21 cellular contexts compared by ENCODE assay signal in the genomic region with DNA sequence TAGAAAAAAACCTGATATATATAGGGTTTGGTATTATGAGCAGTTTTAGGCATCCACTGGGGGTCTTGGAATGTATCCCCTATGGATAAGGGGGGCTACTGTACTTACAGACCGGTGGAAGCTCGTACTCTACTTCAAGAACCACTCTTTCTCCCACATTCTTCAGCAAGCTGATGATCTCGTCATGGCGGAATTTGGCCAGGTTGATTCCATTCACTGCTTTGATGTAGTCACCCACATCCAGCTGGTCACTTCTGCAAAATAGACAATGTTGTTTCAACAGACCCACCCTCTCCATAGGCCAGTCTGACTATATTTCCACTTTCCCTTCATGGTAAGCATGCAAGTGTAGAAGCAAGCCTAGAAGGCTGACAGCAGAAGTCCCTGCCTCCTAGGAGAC.
DNase-seq lines count a peak whose midpoint lies in the region; ATAC-seq and TF ChIP-seq lines count a peak whose summit lies in the region.
"Had no signal": no experiment of that assay in that cellular context is flagged by ENCODE, and none has a peak within 500 bp of the region (broad histone marks: within the 10 kb centered on the region; RNA-seq: fewer than 3 reads in every experiment).

No MANE protein-coding gene starts in this region.

- DNase-seq in ACHN = peak; percentile 72
- DNase-seq in astrocyte of the spinal cord (ENCODE audit: low read depth, low spot score) = peak; percentile 29
- DNase-seq in iPS-NIHi7 (ENCODE audit: extremely low spot score) = peak; percentile 31
- DNase-seq in GM10248 (ENCODE audit: extremely low spot score) = no peak
- DNase-seq in SK-N-DZ (ENCODE audit: low spot score) = no peak
- DNase-seq in naive thymus-derived CD4-positive, alpha-beta T cell = no peak
- DNase-seq: activated CD4-positive, CD25-positive, alpha-beta regulatory T cell treated with anti-CD3 and anti-CD28 coated beads, Interleukin-2, amount 50 U/mL, for 72 hours; activated naive CD4-positive, alpha-beta T cell treated with anti-CD3 and anti-CD28 coated beads, Interleukin-2, amount 50 U/mL, for 16 hours; activated T-cell treated with anti-CD3 and anti-CD28 coated beads, Interleukin-2, amount 50 U/mL, for 72 hours; COR-L47; effector CD8-positive, alpha-beta T cell; GDM1; NCI-H2029; occipital lobe; T-helper 9 cell; upper lobe of left lung had no signal

- TF ChIP-seq CTCF in astrocyte of the spinal cord (IDR thresholded peaks at IDR 0.05; ENCODE audit: low read depth, low read length) = no peak
- TF ChIP-seq CTCF in GM10248 (IDR thresholded peaks at IDR 0.05; ENCODE audit: control extremely low read depth, extremely low read depth, low read depth, missing control alignments) = no peak

- H3K4me3 Mint-ChIP-seq in naive thymus-derived CD4-positive, alpha-beta T cell = no peak overlapping the region
- H3K4me3 Mint-ChIP-seq: activated T-cell treated with anti-CD3 and anti-CD28 coated beads, Interleukin-2, amount 50 U/mL, for 72 hours; IgD-negative memory B cell had no signal

- H3K27ac ChIP-seq in naive thymus-derived CD4-positive, alpha-beta T cell (ENCODE audit: low read depth, low read length) = no peak overlapping the region
- H3K27ac ChIP-seq: A549, upper lobe of left lung had no signal

- in situ Hi-C loops in ACHN (cut with HindIII; ENCODE audit: low pct_ligation_motif_present, low pct_unique_long_range_greater_than_20kb, low sequenced_read_pairs) (no loop called here), astrocyte of the spinal cord (cut with HindIII; ENCODE audit: low sequenced_read_pairs) (no loop called here)

- no peak overlapping the region for H3K27ac Mint-ChIP-seq in naive thymus-derived CD4-positive, alpha-beta T cell
- H3K27ac Mint-ChIP-seq: activated T-cell treated with anti-CD3 and anti-CD28 coated beads, Interleukin-2, amount 50 U/mL, for 72 hours; IgD-negative memory B cell had no signal

- H3K4me3 ChIP-seq in astrocyte of the spinal cord (ENCODE audit: low read depth, low read length) = no peak overlapping the region
- H3K4me3 ChIP-seq in naive thymus-derived CD4-positive, alpha-beta T cell (ENCODE audit: low read length) = no peak overlapping the region
- H3K4me3 ChIP-seq: A549, upper lobe of left lung had no signal

- no peaks in the 10 kb centered on the region for H3K4me1 ChIP-seq in naive thymus-derived CD4-positive, alpha-beta T cell (ENCODE audit: control insufficient read depth in 2 of 2, insufficient read depth in 2 of 2, low read length in 2 of 2)
- H3K4me1 ChIP-seq: A549, upper lobe of left lung had no signal

- ATAC-seq in naive thymus-derived CD4-positive, alpha-beta T cell = no peak
- ATAC-seq in HG02623 (IDR thresholded peaks at IDR 0.05; ENCODE audit: unreplicated experiment) = no peak
- ATAC-seq: A549; activated T-cell treated with anti-CD3 and anti-CD28 coated beads, Interleukin-2, amount 50 U/mL, for 72 hours; SK-N-SH treated with all-trans-retinoic acid at 6 μM for 48 hours had no signal

- POLR2A ChIA-PET in GM10248 (lab: Yijun Ruan, JAX) = no interaction called here
- POLR2A ChIA-PET in naive thymus-derived CD4-positive, alpha-beta T cell (lab: Charles Lee) = no interaction called here

- CTCF ChIA-PET in GM10248 (lab: Yijun Ruan, JAX) = interaction anchor here (0.7 kb wide), 1 partner anchor 11 kb away, joined by 3 read pairs; no protein-coding TSS in a partner anchor
- CTCF ChIA-PET in naive thymus-derived CD4-positive, alpha-beta T cell (lab: Charles Lee) = no interaction called here

- no peak for TF ChIP-seq RAD21 in Ishikawa (IDR thresholded peaks at IDR 0.05; ENCODE audit: low read depth)

- no peak for TF ChIP-seq EP300 in Ishikawa (IDR thresholded peaks at IDR 0.05; ENCODE audit: borderline replicate concordance)

- H3K9me3 ChIP-seq in naive thymus-derived CD4-positive, alpha-beta T cell (ENCODE audit: control insufficient read depth in 2 of 3, low read length in 3 of 3) = no peaks in the 10 kb centered on the region
- H3K9me3 ChIP-seq: A549, upper lobe of left lung had no signal

- no peaks in the 10 kb centered on the region for H3K27me3 ChIP-seq in naive thymus-derived CD4-positive, alpha-beta T cell (ENCODE audit: control insufficient read depth in 2 of 2, insufficient read depth in 2 of 2, low read length in 2 of 2)
- H3K27me3 ChIP-seq: upper lobe of left lung had no signal

- no peaks in the 10 kb centered on the region for H3K4me1 Mint-ChIP-seq in naive thymus-derived CD4-positive, alpha-beta T cell
- H3K4me1 Mint-ChIP-seq: IgD-negative memory B cell had no signal

- intact Hi-C loops in naive thymus-derived CD4-positive, alpha-beta T cell (cut with micrococcal nuclease) = no loop called here

- peaks cover 0 to 2% (median 0%) of the 10 kb centered on the region in 11 donors for H3K9me3 Mint-ChIP-seq in naive thymus-derived CD4-positive, alpha-beta T cell
- H3K9me3 Mint-ChIP-seq: activated T-cell treated with anti-CD3 and anti-CD28 coated beads, Interleukin-2, amount 50 U/mL, for 72 hours; IgD-negative memory B cell had no signal

- H3K27me3 Mint-ChIP-seq in naive thymus-derived CD4-positive, alpha-beta T cell = peaks cover 0 to under 1% (median 0%) of the 10 kb centered on the region in 5 donors
- H3K27me3 Mint-ChIP-seq: IgD-negative memory B cell had no signal

- H3K36me3 ChIP-seq in naive thymus-derived CD4-positive, alpha-beta T cell (ENCODE audit: control insufficient read depth in 2 of 3, insufficient read depth in 3 of 3, low read length in 3 of 3) = no peaks in the 10 kb centered on the region
- H3K36me3 ChIP-seq: upper lobe of left lung had no signal

- peaks cover 0 to 15% (median 0%) of the 10 kb centered on the region in 5 donors for H3K36me3 Mint-ChIP-seq in naive thymus-derived CD4-positive, alpha-beta T cell
- H3K36me3 Mint-ChIP-seq: IgD-negative memory B cell had no signal

TF ChIP-seq in Ishikawa, 13 proteins besides CTCF, POLR2A, EP300 and RAD21:
- TF ChIP-seq, protein P1, sequence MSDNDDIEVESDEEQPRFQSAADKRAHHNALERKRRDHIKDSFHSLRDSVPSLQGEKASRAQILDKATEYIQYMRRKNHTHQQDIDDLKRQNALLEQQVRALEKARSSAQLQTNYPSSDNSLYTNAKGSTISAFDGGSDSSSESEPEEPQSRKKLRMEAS (IDR thresholded peaks at IDR 0.05) = no peak
- TF ChIP-seq TEAD4 (IDR thresholded peaks at IDR 0.05) = peak; percentile 72

Comparison
In these comparisons a context has a peak if more than half of its experiments do, and no peak if none do; other contexts are left out.
1. DNase-seq: peak in ACHN (single experiment), astrocyte of the spinal cord (single experiment) and iPS-NIHi7 (single experiment); none in GM10248 (single experiment), SK-N-DZ (single experiment) and naive thymus-derived CD4-positive, alpha-beta T cell (0 of 9).